1 cellular context compared by ENCODE assay signal in genomic region chr5:109410389-109411174, GRCh38.
TF ChIP-seq lines count a peak whose summit lies in the region.

No MANE protein-coding gene starts in this region.

TF ChIP-seq in H1, 55 proteins besides CTCF, POLR2A, EP300 and RAD21 (continued from another document):
- TF ChIP-seq CHD7 (IDR thresholded peaks at IDR 0.05; ENCODE audit: insufficient replicate concordance, low read length) (peak; percentile 36), TEAD4 (IDR thresholded peaks at IDR 0.05; ENCODE audit: low read depth, low read length) (no peak), TAF1 (IDR thresholded peaks at IDR 0.05; ENCODE audit: low read depth, low read length) (peak; percentile 83), GTF2F1 (IDR thresholded peaks at IDR 0.05; ENCODE audit: borderline replicate concordance, low read depth, low read length) (no peak), KDM4A (IDR thresholded peaks at IDR 0.05; ENCODE audit: low read depth, low read length, severe bottlenecking) (peak; percentile 22), PHF8 (conservative IDR thresholded peaks at IDR 0.05; ENCODE audit: low read depth, low read length) (peak; percentile 67), CBX5 (IDR thresholded peaks at IDR 0.05; ENCODE audit: low read depth, low read length) (no peak), FOSL1 (IDR thresholded peaks at IDR 0.05; ENCODE audit: insufficient read depth, low read depth, low read length) (no peak), KDM5A (IDR thresholded peaks at IDR 0.05; ENCODE audit: low read length) (no peak), BCL11A (IDR thresholded peaks at IDR 0.05; ENCODE audit: low read depth in 2 of 2, low read length in 2 of 2) (no peak), CREB1 (IDR thresholded peaks at IDR 0.05) (no peak), JUND (IDR thresholded peaks at IDR 0.05; ENCODE audit: low read length) (no peak), SIN3A (conservative IDR thresholded peaks at IDR 0.05 in 1 of 2, IDR thresholded peaks at IDR 0.05 in 1 of 2; ENCODE audit: low read depth in 1 of 2, low read length in 2 of 2) (no peak), HDAC6 (IDR thresholded peaks at IDR 0.05; ENCODE audit: low read depth, low read length) (no peak), SP4 (IDR thresholded peaks at IDR 0.05; ENCODE audit: low read length) (no peak), USF2 (IDR thresholded peaks at IDR 0.05; ENCODE audit: low read length) (no peak), ZNF274 (IDR thresholded peaks at IDR 0.05; ENCODE audit: borderline replicate concordance, extremely low read depth, low read length) (no peak), NANOG (IDR thresholded peaks at IDR 0.05; ENCODE audit: insufficient read depth, low read depth, low read length, poor library complexity, severe bottlenecking) (no peak), ASH2L (IDR thresholded peaks at IDR 0.05; ENCODE audit: low read length) (no peak), KDM1A (IDR thresholded peaks at IDR 0.05; ENCODE audit: borderline replicate concordance, low read length) (no peak), GABPA (IDR thresholded peaks at IDR 0.05; ENCODE audit: borderline replicate concordance, insufficient read depth, low read length) (no peak), CTBP2 (IDR thresholded peaks at IDR 0.05; ENCODE audit: borderline replicate concordance, insufficient read depth, insufficient read length, low read length) (no peak), EGR1 (IDR thresholded peaks at IDR 0.05; ENCODE audit: borderline replicate concordance, low read depth, low read length) (peak; percentile 0; the same call in 1 of the 2 replicates), JUN (IDR thresholded peaks at IDR 0.05; ENCODE audit: low read depth, low read length) (no peak), TCF12 (IDR thresholded peaks at IDR 0.05; ENCODE audit: low read depth, low read length) (no peak), BACH1 (IDR thresholded peaks at IDR 0.05; ENCODE audit: low read length) (no peak), SAP30 (IDR thresholded peaks at IDR 0.05; ENCODE audit: insufficient read depth, insufficient replicate concordance, low read length) (peak; percentile 60), SP1 (IDR thresholded peaks at IDR 0.05; ENCODE audit: low read depth, low read length) (no peak), EZH2 (IDR thresholded peaks at IDR 0.05; ENCODE audit: low read depth, low read length, severe bottlenecking) (no peak), CHD1 (IDR thresholded peaks at IDR 0.05; ENCODE audit: low read depth, low read length) (no peak; the same call in 1 of the 2 replicates), TAF7 (optimal IDR thresholded peaks at IDR 0.05; ENCODE audit: borderline replicate concordance, low read depth, low read length) (no peak), POU5F1 (IDR thresholded peaks at IDR 0.05; ENCODE audit: low read depth, low read length) (no peak), RFX5 (IDR thresholded peaks at IDR 0.05; ENCODE audit: borderline replicate concordance, low read depth, low read length) (no peak), SIRT6 (IDR thresholded peaks at IDR 0.05; ENCODE audit: low read length) (no peak), BRCA1 (IDR thresholded peaks at IDR 0.05; ENCODE audit: low read depth, low read length) (no peak), SUZ12 (IDR thresholded peaks at IDR 0.05; ENCODE audit: low read length) (no peak), SIX5 (IDR thresholded peaks at IDR 0.05; ENCODE audit: low read depth, low read length) (no peak), TBP (IDR thresholded peaks at IDR 0.05; ENCODE audit: low read depth, low read length) (peak; percentile 48), ATF2 (IDR thresholded peaks at IDR 0.05; ENCODE audit: low read length) (peak; percentile 46), E2F6 (IDR thresholded peaks at IDR 0.05) (no peak), CHD2 (IDR thresholded peaks at IDR 0.05; ENCODE audit: low read length) (peak; percentile 12; the same call in 1 of the 2 replicates), NRF1 (IDR thresholded peaks at IDR 0.05; ENCODE audit: low read depth, low read length) (no peak), RBBP5 (IDR thresholded peaks at IDR 0.05; ENCODE audit: borderline replicate concordance, low read depth, low read length) (peak; percentile 57; the same call in 1 of the 2 replicates), POLR2AphosphoS5 (IDR thresholded peaks at IDR 0.05; ENCODE audit: low read depth, low read length) (peak; percentile 82; the same call in 1 of the 2 replicates)
